Comparison of ENCODE assay signal across 1 cellular context in the genomic region with DNA sequence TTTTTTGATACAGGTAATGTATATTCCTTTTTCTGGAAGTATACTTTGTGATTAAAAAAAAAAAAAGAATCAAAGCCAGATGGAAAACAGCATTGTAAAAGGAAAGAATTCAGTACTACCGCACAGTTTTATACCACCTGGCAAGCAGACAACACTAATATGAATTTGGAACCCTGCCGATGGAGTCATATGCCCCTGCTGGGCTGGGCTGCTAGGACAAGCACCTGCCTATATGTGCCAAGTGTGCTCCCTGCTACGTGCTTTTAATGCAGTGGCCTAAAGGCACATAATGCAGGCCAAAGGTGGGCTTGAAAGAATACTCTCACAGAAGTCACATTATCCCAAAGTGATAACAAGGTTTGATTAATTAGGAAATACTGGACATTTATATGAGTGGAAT.
TF ChIP-seq lines count a peak whose summit lies in the region.

No MANE protein-coding gene starts in this region.

TF ChIP-seq in HepG2, 621 proteins besides CTCF, POLR2A, EP300 and RAD21 (continued from another document):
- TF ChIP-seq MTERF4 (CRISPR knock-in tag; IDR thresholded peaks at IDR 0.05) = no peak
- TF ChIP-seq ZFP36 (IDR thresholded peaks at IDR 0.05; ENCODE audit: borderline replicate concordance, low read depth, low read length, partially characterized antibody) = no peak
- TF ChIP-seq EEA1 (CRISPR knock-in tag; IDR thresholded peaks at IDR 0.05; ENCODE audit: borderline replicate concordance) = no peak
- no peak for TF ChIP-seq CEBPZ (IDR thresholded peaks at IDR 0.05; ENCODE audit: low read length)
- TF ChIP-seq RFXAP (CRISPR knock-in tag; IDR thresholded peaks at IDR 0.05; ENCODE audit: borderline replicate concordance) = no peak
- no peak for TF ChIP-seq NKX3-1 (CRISPR knock-in tag; IDR thresholded peaks at IDR 0.05)
- TF ChIP-seq ZNF660 (CRISPR knock-in tag; IDR thresholded peaks at IDR 0.05; ENCODE audit: borderline replicate concordance, low read depth) = no peak
- no peak for TF ChIP-seq ZKSCAN1 (IDR thresholded peaks at IDR 0.05; ENCODE audit: low read length)
- TF ChIP-seq TBL1XR1 (IDR thresholded peaks at IDR 0.05; ENCODE audit: borderline replicate concordance, low read length, partially characterized antibody) = no peak
- TF ChIP-seq TCF12 (IDR thresholded peaks at IDR 0.05) = no peak
- no peak for TF ChIP-seq TCF12 (CRISPR knock-in tag; IDR thresholded peaks at IDR 0.05)
- no peak for TF ChIP-seq ZNF510 (CRISPR knock-in tag; IDR thresholded peaks at IDR 0.05; ENCODE audit: low read depth)
- TF ChIP-seq RFX1 (IDR thresholded peaks at IDR 0.05) = no peak
- TF ChIP-seq TBP (CRISPR knock-in tag; IDR thresholded peaks at IDR 0.05) = no peak
- TF ChIP-seq ARNT2 (CRISPR knock-in tag; IDR thresholded peaks at IDR 0.05; ENCODE audit: low read depth) = no peak
- no peak for TF ChIP-seq BRD4 (CRISPR knock-in tag; IDR thresholded peaks at IDR 0.05)
- TF ChIP-seq, protein P1, sequence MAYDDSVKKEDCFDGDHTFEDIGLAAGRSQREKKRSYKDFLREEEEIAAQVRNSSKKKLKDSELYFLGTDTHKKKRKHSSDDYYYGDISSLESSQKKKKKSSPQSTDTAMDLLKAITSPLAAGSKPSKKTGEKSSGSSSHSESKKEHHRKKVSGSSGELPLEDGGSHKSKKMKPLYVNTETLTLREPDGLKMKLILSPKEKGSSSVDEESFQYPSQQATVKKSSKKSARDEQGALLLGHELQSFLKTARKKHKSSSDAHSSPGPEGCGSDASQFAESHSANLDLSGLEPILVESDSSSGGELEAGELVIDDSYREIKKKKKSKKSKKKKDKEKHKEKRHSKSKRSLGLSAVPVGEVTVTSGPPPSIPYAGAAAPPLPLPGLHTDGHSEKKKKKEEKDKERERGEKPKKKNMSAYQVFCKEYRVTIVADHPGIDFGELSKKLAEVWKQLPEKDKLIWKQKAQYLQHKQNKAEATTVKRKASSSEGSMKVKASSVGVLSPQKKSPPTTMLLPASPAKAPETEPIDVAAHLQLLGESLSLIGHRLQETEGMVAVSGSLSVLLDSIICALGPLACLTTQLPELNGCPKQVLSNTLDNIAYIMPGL (CRISPR knock-in tag; IDR thresholded peaks at IDR 0.05; ENCODE audit: borderline replicate concordance in 1 of 2, low read depth in 1 of 2) = no peak
- TF ChIP-seq HNF4G (IDR thresholded peaks at IDR 0.05; ENCODE audit: borderline replicate concordance, low read depth, low read length) = no peak
- no peak for TF ChIP-seq HNF4G (CRISPR knock-in tag; IDR thresholded peaks at IDR 0.05; ENCODE audit: borderline replicate concordance, low read depth)
